9 cellular contexts compared by ENCODE assay signal in genomic region chr16:23147666-23148065, GRCh38. TPM values are rescaled to one million over a fixed set of nuclear protein-coding genes. Genes with fewer than 3 reads are reported as not detected.
DNase-seq lines count a peak whose midpoint lies in the region; ATAC-seq and TF ChIP-seq lines count a peak whose summit lies in the region.
"Had no signal": no experiment of that assay in that cellular context is flagged by ENCODE, and none has a peak within 500 bp of the region (broad histone marks: within the 10 kb centered on the region; RNA-seq: fewer than 3 reads in every experiment).

No MANE protein-coding gene starts in this region.

- no peak for ATAC-seq in T-helper 17 cell
- ATAC-seq in HG03439 (IDR thresholded peaks at IDR 0.05; ENCODE audit: unreplicated experiment) = no peak
- no peak for ATAC-seq in HG02623 (IDR thresholded peaks at IDR 0.05; ENCODE audit: unreplicated experiment)

- peaks cover 28% of the 10 kb centered on the region for H3K79me2 ChIP-seq in fibroblast of lung (ENCODE audit: control insufficient read depth, insufficient read depth, low read length)

- no peak for TF ChIP-seq CTCF in HFF-Myc (IDR thresholded peaks at IDR 0.05; ENCODE audit: low read depth, low read length, missing control alignments)
- no peak for TF ChIP-seq CTCF in fibroblast of lung (conservative IDR thresholded peaks at IDR 0.05 in 1 of 2, IDR thresholded peaks at IDR 0.05 in 1 of 2; ENCODE audit: low read depth in 1 of 2, low read length in 2 of 2)
- TF ChIP-seq CTCF in GM10266 (IDR thresholded peaks at IDR 0.05; ENCODE audit: control insufficient read depth, insufficient read depth, low read depth, missing control alignments) = no peak

- peak overlapping the region; percentile 77 for H3K4me3 ChIP-seq in HFF-Myc (replicated peaks; ENCODE audit: low read depth, low read length)
- peak overlapping the region in 2 of 4 experiments; percentile 76 to 82 for H3K4me3 ChIP-seq in fibroblast of lung (replicated peaks in 1 of 4; ENCODE audit: control extremely low read depth in 1 of 4, insufficient read depth in 1 of 4, low read depth in 3 of 4, low read length in 4 of 4)
- H3K4me3 ChIP-seq in rectal smooth muscle tissue (ENCODE audit: low read length) = peak overlapping the region; percentile 0

- H2AFZ ChIP-seq in fibroblast of lung (ENCODE audit: low read length) = no peak overlapping the region

- H3K9me3 ChIP-seq in T-helper 17 cell (ENCODE audit: control insufficient read depth, low read length, poor library complexity, severe bottlenecking) (no peaks in the 10 kb centered on the region), fibroblast of lung (ENCODE audit: control insufficient read depth, insufficient read depth, low read depth, low read length) (no peaks in the 10 kb centered on the region)

- H3K4me2 ChIP-seq in fibroblast of lung (ENCODE audit: extremely low read depth, insufficient read depth, low read length) = peak overlapping the region; percentile 25

- H3K4me1 Mint-ChIP-seq in T-helper 17 cell = peaks cover 16% of the 10 kb centered on the region

- no peak overlapping the region for H3K27ac Mint-ChIP-seq in T-helper 17 cell

- no peak overlapping the region for H3K9ac ChIP-seq in fibroblast of lung (ENCODE audit: insufficient read depth, low read length)
- no peak overlapping the region for H3K9ac ChIP-seq in rectal smooth muscle tissue (ENCODE audit: low read length)

- peaks cover 3% of the 10 kb centered on the region for H3K4me1 ChIP-seq in fibroblast of lung (ENCODE audit: control insufficient read depth, extremely low read depth, insufficient read depth, low read length)
- peaks cover 4% of the 10 kb centered on the region for H3K4me1 ChIP-seq in rectal smooth muscle tissue (ENCODE audit: control insufficient read depth, insufficient read depth, low read length)

- no peak for DNase-seq in HFF-Myc (ENCODE audit: extremely low read depth, low read depth)
- no peak for DNase-seq in T-helper 17 cell
- no peak for DNase-seq in fibroblast of lung (ENCODE audit: low read depth in 2 of 2)
- DNase-seq in GM10266 (ENCODE audit: extremely low spot score) = no peak

- no peaks in the 10 kb centered on the region for H3K36me3 Mint-ChIP-seq in T-helper 17 cell (ENCODE audit: low read depth)

- no peaks in the 10 kb centered on the region for H3K36me3 ChIP-seq in fibroblast of lung (ENCODE audit: control insufficient read depth, insufficient read depth, low read length)
- no peaks in the 10 kb centered on the region for H3K36me3 ChIP-seq in rectal smooth muscle tissue (ENCODE audit: control insufficient read depth, insufficient read depth, low read length)

- no peaks in the 10 kb centered on the region for H3K27me3 ChIP-seq in fibroblast of lung (ENCODE audit: control insufficient read depth, insufficient read depth, low read length)
- no peaks in the 10 kb centered on the region for H3K27me3 ChIP-seq in rectal smooth muscle tissue (ENCODE audit: control insufficient read depth, insufficient read depth, low read length)

- no peak overlapping the region for H3K27ac ChIP-seq in fibroblast of lung (ENCODE audit: insufficient read depth, low read length)
- H3K27ac ChIP-seq in rectal smooth muscle tissue (ENCODE audit: low read depth, low read length) = no peak overlapping the region

- H3K27me3 Mint-ChIP-seq in T-helper 17 cell = peaks cover 10% of the 10 kb centered on the region

- no peaks in the 10 kb centered on the region for H4K20me1 ChIP-seq in fibroblast of lung (ENCODE audit: control insufficient read depth, extremely low read depth, insufficient read depth, low read length)

- peak overlapping the region; percentile 96 for H3K4me3 Mint-ChIP-seq in T-helper 17 cell

RNA-seq across cellular contexts. Expression of gene USP31, which starts 1.6 kb away (rescaled TPM):
- total RNA-seq in T-helper 17 cell (1 to 10 TPM; 3.5 to 7.2 TPM), fibroblast of lung (5.6 and 5.8 TPM in 2 replicates)
- polyA plus RNA-seq in fibroblast of lung = 4.8 and 6.0 TPM in 2 replicates
- 2.7 and 3.7 TPM in 2 replicates for polyA plus RNA-seq in fibroblast of lung (2012)
- polyA minus RNA-seq in fibroblast of lung (ENCODE audit: low replicate concordance) = 13.7 and 14.3 TPM in 2 replicates

RNA-seq across cellular contexts. Expression of gene SCNN1G, which starts 34.9 kb away (rescaled TPM):
- not detected for total RNA-seq in T-helper 17 cell
- not detected in 2 replicates for total RNA-seq in fibroblast of lung
- polyA plus RNA-seq in fibroblast of lung = not detected in 2 replicates
- not detected in 2 replicates for polyA plus RNA-seq in fibroblast of lung (2012)
- not detected in 2 replicates for polyA minus RNA-seq in fibroblast of lung (ENCODE audit: low replicate concordance)
- total RNA-seq: left lobe of liver, M059J had no signal
